ENCODE assay signal across 8 cellular contexts in the genomic region with DNA sequence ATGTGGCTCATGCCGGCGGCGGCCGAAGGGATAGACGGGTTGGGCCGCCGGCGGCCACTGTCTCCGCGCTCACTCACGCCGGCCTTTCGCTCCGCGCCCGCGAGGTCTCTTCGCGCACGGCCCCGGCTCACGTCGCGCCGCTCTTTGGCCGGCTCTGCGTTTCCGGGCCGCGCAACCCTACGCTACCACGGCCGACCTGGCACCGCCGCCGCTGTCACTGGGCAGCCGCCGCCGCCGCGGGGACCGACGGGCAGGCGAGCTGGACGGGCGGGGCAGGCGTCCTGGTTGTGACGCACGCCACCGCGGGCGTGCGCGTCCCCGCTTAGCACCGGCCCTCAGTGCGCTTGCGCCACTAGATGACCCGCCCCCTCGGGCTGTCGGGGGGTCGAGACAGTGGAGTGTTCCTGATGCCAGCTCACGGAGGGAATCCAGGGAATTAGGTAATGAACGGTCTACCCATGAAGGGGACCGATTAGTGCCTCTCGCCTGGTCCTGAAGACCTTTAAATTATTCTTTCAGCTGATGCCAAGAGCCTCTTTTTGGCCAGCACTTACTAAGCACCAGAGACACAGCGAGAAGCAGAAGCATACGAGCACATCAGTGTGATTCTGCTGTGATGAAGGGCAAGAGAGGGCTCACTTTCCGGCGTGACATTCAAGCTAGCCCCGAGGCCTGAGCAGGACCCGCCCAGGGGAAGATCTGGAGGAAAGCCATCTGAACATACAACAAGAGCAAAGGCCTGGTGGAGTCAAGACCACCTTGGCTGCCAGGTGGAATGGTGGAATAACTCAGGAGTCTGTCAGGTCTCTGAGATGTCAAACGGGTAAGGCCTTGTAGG.
A peak's percentile ranks its signal among the peaks of the same experiment; 100 is the strongest.
DNase-seq lines count a peak whose midpoint lies in the region; ATAC-seq and TF ChIP-seq lines count a peak whose summit lies in the region.

A gene (minus strand): TSS at position 289 of the 838 bp plus-strand sequence. CDS start 278 bp downstream, at position 11.

- TF ChIP-seq CTCF in AG09319 (IDR thresholded peaks at IDR 0.05; ENCODE audit: low read depth, low read length) (no peak), choroid plexus epithelial cell (conservative IDR thresholded peaks at IDR 0.05; ENCODE audit: low read depth, low read length) (no peak)

- ATAC-seq in GM19023 (IDR thresholded peaks at IDR 0.05; ENCODE audit: unreplicated experiment) = peak; percentile 91
- peak; percentile 84 for ATAC-seq in HG03175 (IDR thresholded peaks at IDR 0.05; ENCODE audit: unreplicated experiment)

- peak within 1 kb of the TSS; percentile 83 for H3K4me3 ChIP-seq in choroid plexus epithelial cell (ENCODE audit: low read depth, low read length)

- DNase-seq in AG09319 (ENCODE audit: extremely low read depth, low read depth) (peak; percentile 63), NCI-H510A (lab: John Stamatoyannopoulos, UW) (peak; percentile 69), choroid plexus epithelial cell (ENCODE audit: low read depth) (peak; percentile 88), kidney glomerular epithelial cell (lab: John Stamatoyannopoulos, UW) (peak; percentile 71)
- peak; percentile 72 to 79 for DNase-seq in activated CD4-positive, alpha-beta T cell treated with anti-CD3 and anti-CD28 coated beads for 4 hours
- DNase-seq in stimulated activated CD4-positive, alpha-beta T cell treated with anti-CD3 and anti-CD28 coated beads, Interleukin-15, amount 100 ng/mL, for 24 hours = peak; percentile 88

Comparison
In these comparisons a context has a peak if more than half of its experiments do, and no peak if none do; other contexts are left out.
1. Peak in every context shown above with its lines: DNase-seq, ATAC-seq and H3K4me3 ChIP-seq.